Comparison of ENCODE assay signal across 6 cellular contexts in the genomic region with DNA sequence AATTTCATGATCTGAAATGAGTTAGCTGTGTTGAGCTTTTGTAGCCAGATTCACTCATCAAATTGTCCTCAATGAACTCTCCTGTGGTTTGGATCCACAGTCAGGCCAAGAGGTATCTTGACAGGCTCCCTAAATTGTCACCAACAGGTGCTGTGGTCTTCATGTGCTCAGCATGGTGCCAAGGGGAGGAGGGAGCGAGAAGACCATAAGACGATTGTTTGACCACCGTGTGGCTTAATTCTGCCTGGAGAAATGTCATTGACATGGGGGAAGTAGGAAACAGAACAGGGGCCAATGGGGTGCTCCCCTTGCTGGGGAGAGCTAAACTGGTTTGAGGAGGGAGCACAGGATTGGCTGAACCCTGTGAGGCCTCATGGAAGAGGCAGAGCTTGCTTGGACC.
"Had no signal": no experiment of that assay in that cellular context is flagged by ENCODE, and none has a peak within 500 bp of the region (broad histone marks: within the 10 kb centered on the region; RNA-seq: fewer than 3 reads in every experiment).

No MANE protein-coding gene starts in this region.

- H3K9ac ChIP-seq: GM23248 had no signal

- H3K4me1 ChIP-seq: HAP-1 had no signal

- H3K36me3 ChIP-seq: HAP-1 had no signal

- H3K27ac ChIP-seq: GM23248, HL-60 had no signal

- DNase-seq: GM23248, GOT3, H7, HFFc6 had no signal

- H3K9me3 ChIP-seq: HAP-1 had no signal

- H3K4me3 ChIP-seq: GM23248, HAP-1 had no signal
